Comparison of ENCODE assay signal across 27 cellular contexts in the genomic region with DNA sequence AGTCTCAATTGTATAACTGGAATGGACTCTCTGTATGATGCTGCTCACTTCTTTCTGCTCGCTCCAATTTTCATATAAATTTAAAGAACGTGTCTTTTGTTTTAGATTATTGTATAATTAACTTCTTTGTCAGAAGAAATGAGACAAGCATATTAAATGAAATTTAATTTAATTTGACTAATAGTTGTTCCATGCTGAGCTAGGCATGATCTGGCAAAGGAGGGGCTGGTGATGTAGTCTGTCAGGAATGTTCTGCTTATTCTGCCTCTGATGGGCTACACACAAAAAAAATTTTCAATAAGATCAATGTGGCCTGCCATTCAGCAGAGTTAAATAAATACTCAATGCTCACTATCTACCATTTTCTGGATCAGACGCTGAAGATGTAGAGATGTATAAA.
A peak's percentile ranks its signal among the peaks of the same experiment; 100 is the strongest.
DNase-seq lines count a peak whose midpoint lies in the region; FAIRE-seq and TF ChIP-seq lines count a peak whose summit lies in the region.
"Had no signal": no experiment of that assay in that cellular context is flagged by ENCODE, and none has a peak within 500 bp of the region (broad histone marks: within the 10 kb centered on the region; RNA-seq: fewer than 3 reads in every experiment).

No MANE protein-coding gene starts in this region.

- H3K4me1 ChIP-seq in breast epithelium: no peaks in the 10 kb centered on the region
- peaks cover 4 to 5% of the 10 kb centered on the region in 2 experiments; a peak in 2 of 4 replicates for H3K4me1 ChIP-seq in SK-N-SH (ENCODE audit: control insufficient read depth in 1 of 2, insufficient read depth in 2 of 2, low read depth in 1 of 2, low read length in 1 of 2)
- H3K4me1 ChIP-seq: esophagus squamous epithelium, right atrium auricular region had no signal

- no TSS peak for BruUV-seq in MCF 10A (replicated peaks; lab: Mats Ljungman, UMichigan)

- peak overlapping the region; percentile 42; the same call in 1 of the 2 replicates for H2AFZ ChIP-seq in SK-N-SH (ENCODE audit: low read depth)

- H3K4me3 ChIP-seq in breast epithelium (no peak overlapping the region), SK-N-SH (ENCODE audit: low read depth in 2 of 2, low read length in 1 of 2) (no peak overlapping the region), fibroblast of mammary gland (ENCODE audit: control insufficient read depth, low read depth, low read length) (no peak overlapping the region)
- H3K4me3 ChIP-seq: esophagus squamous epithelium, ovary, right atrium auricular region, stomach had no signal

- no peaks in the 10 kb centered on the region for H3K79me2 ChIP-seq in SK-N-SH (ENCODE audit: insufficient read depth)

- TF ChIP-seq POLR2A in breast epithelium (IDR thresholded peaks at IDR 0.05): no peak

- H3K4me3 Mint-ChIP-seq in MCF 10A (ENCODE audit: unreplicated experiment): no peak overlapping the region
- H3K4me3 Mint-ChIP-seq: activated naive CD4-positive, alpha-beta T cell treated with anti-CD3 and anti-CD28 coated beads, Interleukin-2, amount 50 U/mL, for 24 hours; effector memory CD8-positive, alpha-beta T cell; natural killer cell; type B pancreatic cell had no signal

- H3K27me3 Mint-ChIP-seq in MCF 10A (ENCODE audit: insufficient read depth, unreplicated experiment): no peaks in the 10 kb centered on the region
- H3K27me3 Mint-ChIP-seq: activated naive CD4-positive, alpha-beta T cell treated with anti-CD3 and anti-CD28 coated beads, Interleukin-2, amount 50 U/mL, for 24 hours; effector memory CD8-positive, alpha-beta T cell; type B pancreatic cell had no signal

- DNase-seq in MCF 10A (ENCODE audit: unreplicated experiment): peak; percentile 6
- DNase-seq in breast epithelium (ENCODE audit: low spot score in 2 of 2): no peak
- no peak for DNase-seq in SK-N-SH
- peak; percentile 44 for DNase-seq in fibroblast of mammary gland (ENCODE audit: low read depth)
- DNase-seq in urothelium cell line (ENCODE audit: low spot score): peak; percentile 37
- DNase-seq in pons (ENCODE audit: low spot score): no peak
- no peak for DNase-seq in NCI-H187 (lab: John Stamatoyannopoulos, UW)
- no peak for DNase-seq in SK-N-DZ (ENCODE audit: low spot score)
- DNase-seq: activated CD4-positive, alpha-beta T cell treated with anti-CD3 and anti-CD28 coated beads for 4 hours; COR-L47; DMS79 treated with DMSO at 0.1 percent for 48 hours; effector memory CD8-positive, alpha-beta T cell; esophagus squamous epithelium; left cardiac atrium; natural killer cell; NCI-H1048; NCI-H187 treated with DMSO at 0.1 percent for 48 hours; NCI-H2227 treated with DMSO at 0.1 percent for 48 hours; ovary; SHP77; stomach had no signal

- H3K9me2 ChIP-seq in SK-N-SH: no peaks in the 10 kb centered on the region

- no peak for TF ChIP-seq RAD21 in SK-N-SH (IDR thresholded peaks at IDR 0.05; ENCODE audit: low read length)

- intact Hi-C loops in MCF 10A (cut with micrococcal nuclease) (no loop called here), breast epithelium (cut with DNase I; ENCODE audit: low total_unique reads) (loop anchor here (1.0 kb wide), 1 partner anchor 9 kb away; no protein-coding TSS in a partner anchor)

- CTCF ChIA-PET in MCF 10A (lab: Yijun Ruan, JAX): interaction anchor here (1.2 kb wide), 1 partner anchor 252 kb away, joined by 6 read pairs; no protein-coding TSS in a partner anchor
- CTCF ChIA-PET in SK-N-SH (lab: Yijun Ruan, JAX): interaction anchor here (1.4 kb wide), 1 partner anchor 23 kb away, joined by 3 read pairs; no protein-coding TSS in a partner anchor

- 53% methylated on average over 3 of the region's 3 CpGs for WGBS in SK-N-SH (ENCODE audit: low lambda C conversion rate)

- H3K9me3 ChIP-seq in breast epithelium (no peaks in the 10 kb centered on the region), SK-N-SH (no peaks in the 10 kb centered on the region)
- H3K9me3 ChIP-seq: esophagus squamous epithelium, ovary, right atrium auricular region, stomach had no signal

- H4K20me1 ChIP-seq in SK-N-SH (ENCODE audit: insufficient read depth): no peaks in the 10 kb centered on the region

- TF ChIP-seq CTCF in MCF 10A (IDR thresholded peaks at IDR 0.05; ENCODE audit: unreplicated experiment): no peak
- TF ChIP-seq CTCF in breast epithelium (IDR thresholded peaks at IDR 0.05): no peak
- no peak for TF ChIP-seq CTCF in SK-N-SH (IDR thresholded peaks at IDR 0.05)
- TF ChIP-seq CTCF in fibroblast of mammary gland (conservative IDR thresholded peaks at IDR 0.05; ENCODE audit: control insufficient read depth, insufficient read depth, low read depth, low read length): no peak

- no peak overlapping the region for H3K27ac Mint-ChIP-seq in MCF 10A (ENCODE audit: low read depth, unreplicated experiment)
- H3K27ac Mint-ChIP-seq: activated naive CD4-positive, alpha-beta T cell treated with anti-CD3 and anti-CD28 coated beads, Interleukin-2, amount 50 U/mL, for 24 hours; effector memory CD8-positive, alpha-beta T cell; natural killer cell; type B pancreatic cell had no signal

- H3K4me2 ChIP-seq in SK-N-SH: no peak overlapping the region

- TF ChIP-seq EP300 in SK-N-SH (IDR thresholded peaks at IDR 0.05; ENCODE audit: borderline replicate concordance in 1 of 2, low read depth in 1 of 2, low read length in 1 of 2): no peak

- H3K9me3 Mint-ChIP-seq in MCF 10A (ENCODE audit: unreplicated experiment): no peaks in the 10 kb centered on the region
- H3K9me3 Mint-ChIP-seq: activated naive CD4-positive, alpha-beta T cell treated with anti-CD3 and anti-CD28 coated beads, Interleukin-2, amount 50 U/mL, for 24 hours; effector memory CD8-positive, alpha-beta T cell; natural killer cell had no signal

- POLR2A ChIA-PET in MCF 10A (lab: Yijun Ruan, JAX) (no interaction called here), SK-N-SH (lab: Yijun Ruan, JAX) (no interaction called here)

- no peaks in the 10 kb centered on the region for H3K27me3 ChIP-seq in breast epithelium
- H3K27me3 ChIP-seq in SK-N-SH (ENCODE audit: insufficient read depth): no peaks in the 10 kb centered on the region
- H3K27me3 ChIP-seq: ovary, right atrium auricular region, stomach had no signal

- H3K27ac ChIP-seq in breast epithelium: no peak overlapping the region
- H3K27ac ChIP-seq in SK-N-SH (ENCODE audit: low read depth in 2 of 2, low read length in 1 of 2): no peak overlapping the region
- H3K27ac ChIP-seq: 22Rv1, esophagus squamous epithelium, ovary, right atrium auricular region, stomach had no signal

- H3K36me3 ChIP-seq in breast epithelium (no peaks in the 10 kb centered on the region), SK-N-SH (replicated peaks in 1 of 2; ENCODE audit: control insufficient read depth in 1 of 2, insufficient read depth in 2 of 2, low read length in 1 of 2) (no peaks in the 10 kb centered on the region)
- H3K36me3 ChIP-seq: esophagus squamous epithelium, ovary, right atrium auricular region, stomach had no signal

- H3K36me3 Mint-ChIP-seq in MCF 10A (ENCODE audit: insufficient read depth, unreplicated experiment): no peaks in the 10 kb centered on the region
- H3K36me3 Mint-ChIP-seq: activated naive CD4-positive, alpha-beta T cell treated with anti-CD3 and anti-CD28 coated beads, Interleukin-2, amount 50 U/mL, for 24 hours; natural killer cell; type B pancreatic cell had no signal

- H3K4me1 Mint-ChIP-seq in MCF 10A (ENCODE audit: insufficient read depth, unreplicated experiment): peaks cover 23% of the 10 kb centered on the region

- FAIRE-seq in urothelium cell line (lab: Jason Lieb, UNC): peak; percentile 17
- FAIRE-seq: colon, HTR-8/SVneo had no signal

- no peak overlapping the region for H3K9ac ChIP-seq in SK-N-SH

- peaks cover 16% of the 10 kb centered on the region for H3F3A ChIP-seq in SK-N-SH (replicated peaks; ENCODE audit: insufficient read depth)

TF ChIP-seq in SK-N-SH, 30 proteins besides CTCF, POLR2A, EP300 and RAD21 (continues in another document):
- peak; percentile 44; the same call in 1 of the 2 replicates for TF ChIP-seq NFIC (IDR thresholded peaks at IDR 0.05; ENCODE audit: borderline replicate concordance)
- TF ChIP-seq FOXJ3 (CRISPR knock-in tag; IDR thresholded peaks at IDR 0.05): no peak
- no peak for TF ChIP-seq CHD2 (IDR thresholded peaks at IDR 0.05; ENCODE audit: low read length, partially characterized antibody)
- TF ChIP-seq TCF12 (IDR thresholded peaks at IDR 0.05): peak; percentile 54
- TF ChIP-seq, protein P1, sequence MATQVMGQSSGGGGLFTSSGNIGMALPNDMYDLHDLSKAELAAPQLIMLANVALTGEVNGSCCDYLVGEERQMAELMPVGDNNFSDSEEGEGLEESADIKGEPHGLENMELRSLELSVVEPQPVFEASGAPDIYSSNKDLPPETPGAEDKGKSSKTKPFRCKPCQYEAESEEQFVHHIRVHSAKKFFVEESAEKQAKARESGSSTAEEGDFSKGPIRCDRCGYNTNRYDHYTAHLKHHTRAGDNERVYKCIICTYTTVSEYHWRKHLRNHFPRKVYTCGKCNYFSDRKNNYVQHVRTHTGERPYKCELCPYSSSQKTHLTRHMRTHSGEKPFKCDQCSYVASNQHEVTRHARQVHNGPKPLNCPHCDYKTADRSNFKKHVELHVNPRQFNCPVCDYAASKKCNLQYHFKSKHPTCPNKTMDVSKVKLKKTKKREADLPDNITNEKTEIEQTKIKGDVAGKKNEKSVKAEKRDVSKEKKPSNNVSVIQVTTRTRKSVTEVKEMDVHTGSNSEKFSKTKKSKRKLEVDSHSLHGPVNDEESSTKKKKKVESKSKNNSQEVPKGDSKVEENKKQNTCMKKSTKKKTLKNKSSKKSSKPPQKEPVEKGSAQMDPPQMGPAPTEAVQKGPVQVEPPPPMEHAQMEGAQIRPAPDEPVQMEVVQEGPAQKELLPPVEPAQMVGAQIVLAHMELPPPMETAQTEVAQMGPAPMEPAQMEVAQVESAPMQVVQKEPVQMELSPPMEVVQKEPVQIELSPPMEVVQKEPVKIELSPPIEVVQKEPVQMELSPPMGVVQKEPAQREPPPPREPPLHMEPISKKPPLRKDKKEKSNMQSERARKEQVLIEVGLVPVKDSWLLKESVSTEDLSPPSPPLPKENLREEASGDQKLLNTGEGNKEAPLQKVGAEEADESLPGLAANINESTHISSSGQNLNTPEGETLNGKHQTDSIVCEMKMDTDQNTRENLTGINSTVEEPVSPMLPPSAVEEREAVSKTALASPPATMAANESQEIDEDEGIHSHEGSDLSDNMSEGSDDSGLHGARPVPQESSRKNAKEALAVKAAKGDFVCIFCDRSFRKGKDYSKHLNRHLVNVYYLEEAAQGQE (IDR thresholded peaks at IDR 0.05; ENCODE audit: low read depth, low read length): no peak
- no peak for TF ChIP-seq POLR2AphosphoS5 (IDR thresholded peaks at IDR 0.05; ENCODE audit: low read depth, low read length)
- TF ChIP-seq EZH2phosphoT487 (IDR thresholded peaks at IDR 0.05; ENCODE audit: borderline replicate concordance, low read depth): no peak
- TF ChIP-seq, protein P2, sequence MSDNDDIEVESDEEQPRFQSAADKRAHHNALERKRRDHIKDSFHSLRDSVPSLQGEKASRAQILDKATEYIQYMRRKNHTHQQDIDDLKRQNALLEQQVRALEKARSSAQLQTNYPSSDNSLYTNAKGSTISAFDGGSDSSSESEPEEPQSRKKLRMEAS (IDR thresholded peaks at IDR 0.05; ENCODE audit: low read depth): no peak
- no peak for TF ChIP-seq RCOR1 (IDR thresholded peaks at IDR 0.05; ENCODE audit: low read length)
- no peak for TF ChIP-seq SMC3 (IDR thresholded peaks at IDR 0.05; ENCODE audit: low read depth, low read length)
- no peak for TF ChIP-seq TAF1 (IDR thresholded peaks at IDR 0.05; ENCODE audit: borderline replicate concordance, low read depth, low read length)

Comparison
In these comparisons a context has a peak if more than half of its experiments do, and no peak if none do; other contexts are left out.
1. DNase-seq: peak in MCF 10A (single experiment), fibroblast of mammary gland (single experiment) and urothelium cell line (single experiment); none in breast epithelium (0 of 2), SK-N-SH (single experiment), pons (single experiment), NCI-H187 (0 of 2) and SK-N-DZ (single experiment).